ENCODE assay signal across 8 cellular contexts in the genomic region with DNA sequence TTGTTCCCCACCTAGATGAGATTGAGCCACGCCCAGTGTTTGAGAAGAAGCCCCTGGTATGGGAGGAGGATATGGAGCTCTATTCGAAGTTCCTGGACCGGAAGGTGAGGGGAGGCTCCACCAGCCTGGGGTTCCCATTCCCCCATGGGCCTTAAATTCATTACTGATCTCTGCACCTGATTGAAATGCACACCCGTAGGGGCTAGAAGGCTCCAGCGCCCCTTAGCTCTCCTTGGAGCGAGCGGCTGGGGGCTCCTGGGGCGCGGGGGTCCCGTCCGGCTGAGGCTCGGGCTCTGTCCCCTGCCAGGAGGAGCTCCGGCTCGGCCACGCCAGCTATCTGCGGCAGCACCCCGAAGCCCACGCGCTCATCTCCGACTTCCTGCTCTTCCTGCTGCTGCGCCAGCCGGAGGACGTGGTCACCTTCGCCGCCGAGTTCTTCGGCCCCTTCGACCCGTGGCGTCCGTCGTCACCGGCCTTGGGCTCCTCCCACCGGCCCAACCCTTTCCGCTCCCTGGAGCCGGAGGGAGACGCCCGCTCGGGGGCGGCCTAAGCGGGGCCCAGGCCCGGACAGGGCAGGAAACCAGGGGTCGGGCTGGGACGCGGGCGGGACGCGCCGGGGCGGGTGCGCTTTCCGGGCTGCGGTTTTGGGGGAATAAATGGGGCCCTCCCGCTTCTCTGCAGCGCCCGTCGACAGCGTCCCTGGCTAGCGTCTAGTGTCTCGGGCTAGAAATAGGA. TPM values are rescaled to one million over a fixed set of nuclear protein-coding genes. Genes with fewer than 3 reads are reported as not detected.
DNase-seq lines count a peak whose midpoint lies in the region; ATAC-seq, FAIRE-seq and TF ChIP-seq lines count a peak whose summit lies in the region.

No MANE protein-coding gene starts in this region.

- H3K9me3 ChIP-seq in pancreas (no peaks in the 10 kb centered on the region), tibial artery (no peaks in the 10 kb centered on the region)

- POLR2A ChIA-PET in RWPE1 (lab: Yijun Ruan, JAX; ENCODE audit: low non-redundant PET): interaction anchor here (0.6 to 1.2 kb wide), 4 partner anchors 70 to 159 kb away, joined by 3 to 8 read pairs (median 4); partner anchors contain the start of gene PNKD

- intact Hi-C loops in pancreas (cut with DNase I): no loop called here
- intact Hi-C loops in tibial artery (cut with DNase I; ENCODE audit: low total_unique reads): no loop called here

- H3K27me3 ChIP-seq in pancreas: no peaks in the 10 kb centered on the region
- no peaks in the 10 kb centered on the region for H3K27me3 ChIP-seq in tibial artery

- TF ChIP-seq CTCF in RWPE1 (conservative IDR thresholded peaks at IDR 0.05; ENCODE audit: low read depth) (no peak), pancreas (IDR thresholded peaks at IDR 0.05) (no peak), tibial artery (IDR thresholded peaks at IDR 0.05) (no peak)

- DNase-seq in RWPE1 (ENCODE audit: low spot score) (peak; percentile 75), globus pallidus (ENCODE audit: low spot score) (peak; percentile 63), pancreas (peak; percentile 83 to 95 (median 90)), tibial artery (peak; percentile 85 to 94), NCI-H345 treated with DMSO at 0.1 percent for 48 hours (lab: John Stamatoyannopoulos, UW; ENCODE audit: unreplicated experiment) (no peak)
- DNase-seq in activated gamma-delta T cell treated with anti-CD3 and anti-CD28 coated beads, Interleukin-2, amount 50 U/mL, for 16 hours (ENCODE audit: low read depth): peak; percentile 55

- FAIRE-seq in pancreas (lab: Jason Lieb, UNC): no peak

- WGBS in pancreas, 2 donors: 3% methylated on average over 58 to 60 of the region's 60 CpGs

- H3K4me1 ChIP-seq in pancreas: peaks cover 0 to 3% (median 0%) of the 10 kb centered on the region in 3 donors
- peaks cover 0 to 26% (median 7%) of the 10 kb centered on the region in 4 donors for H3K4me1 ChIP-seq in tibial artery

- peak; percentile 69 for ATAC-seq in GM18519 (IDR thresholded peaks at IDR 0.05; ENCODE audit: low FRiP score, unreplicated experiment)
- ATAC-seq in HG02943 (IDR thresholded peaks at IDR 0.05; ENCODE audit: low read depth, unreplicated experiment): peak; percentile 93
- ATAC-seq in pancreas: peak; percentile 95 to 97 (median 96)

- H3K36me3 ChIP-seq in pancreas (no peaks in the 10 kb centered on the region), tibial artery (no peaks in the 10 kb centered on the region)

- peak overlapping the region; percentile 74 for H3K27ac ChIP-seq in RWPE1
- peak overlapping the region; percentile 78 to 95 (median 85) for H3K27ac ChIP-seq in pancreas
- peak overlapping the region; percentile 79 to 86 for H3K27ac ChIP-seq in tibial artery

- CTCF ChIA-PET in RWPE1 (lab: Yijun Ruan, JAX): interaction anchor here (0.5 to 1.0 kb wide), 3 partner anchors 11 to 63 kb away, joined by 3 to 4 read pairs (median 4); partner anchors contain the start of gene CATIP

- H3K4me3 ChIP-seq in pancreas (peak overlapping the region; percentile 11 to 56 (median 40)), tibial artery (peak overlapping the region; percentile 50 to 56)

RNA-seq across cellular contexts. Expression of gene CATIP, which starts 10.9 kb away (rescaled TPM):
- total RNA-seq in pancreas: 1 to 10 TPM in 3 of 6 donors, under 1 TPM in 3; 0.64 to 2.7 (median 1.0) TPM
- 1 to 10 TPM; 4.5 to 7.3 TPM for polyA plus RNA-seq in pancreas

RNA-seq across cellular contexts. Expression of gene SLC11A1, which starts 14.5 kb away (rescaled TPM):
- 10 to 100 TPM in 2 of 6 donors, 1 to 10 TPM in 3, under 1 TPM in 1; 0.51 to 16.2 (median 5.6) TPM for total RNA-seq in pancreas
- polyA plus RNA-seq in pancreas: 1 to 10 TPM; 3.9 to 6.4 TPM

RNA-seq across cellular contexts. Expression of gene CTDSP1, which starts 32.1 kb away (rescaled TPM):
- 10 to 100 TPM; 54.2 to 90.8 (median 71.5) TPM for total RNA-seq in pancreas
- polyA plus RNA-seq in pancreas: 10 to 100 TPM; 76.0 to 89.8 TPM

RNA-seq across cellular contexts. Expression of gene VIL1, which starts 51.3 kb away (rescaled TPM):
- 10 to 100 TPM; 10.7 to 27.9 (median 17.6) TPM for total RNA-seq in pancreas
- polyA plus RNA-seq in pancreas: 10 to 100 TPM; 10.1 to 12.6 TPM
